Comparison of ENCODE assay signal across 8 cellular contexts in genomic region chr14:75175677-75176141, GRCh38. TPM values are rescaled to one million over a fixed set of nuclear protein-coding genes. Genes with fewer than 3 reads are reported as not detected.
DNase-seq lines count a peak whose midpoint lies in the region; ATAC-seq and TF ChIP-seq lines count a peak whose summit lies in the region.

No MANE protein-coding gene starts in this region.

- no peaks in the 10 kb centered on the region for H3K27me3 ChIP-seq in heart right ventricle
- H3K27me3 ChIP-seq in MG63, result no peaks in the 10 kb centered on the region
- H3K27me3 ChIP-seq in ectodermal cell (ENCODE audit: control insufficient read depth, insufficient read depth, low read length, poor library complexity, severe bottlenecking), result peaks cover 17% of the 10 kb centered on the region
- no peaks in the 10 kb centered on the region for H3K27me3 ChIP-seq in osteoblast (ENCODE audit: insufficient read depth, low read length)

- WGBS in heart right ventricle, 2 donors, result 9% methylated on average over 10 of the region's 10 CpGs
- 1 to 12% methylated on average over 9 to 10 of the region's 10 CpGs for WGBS in ectodermal cell, 2 experiments

- peaks cover 0 to 6% (median 0%) of the 10 kb centered on the region in 9 donors for H3K36me3 ChIP-seq in heart right ventricle
- H3K36me3 ChIP-seq in MG63, result peaks cover 3% of the 10 kb centered on the region
- no peaks in the 10 kb centered on the region for H3K36me3 ChIP-seq in ectodermal cell (ENCODE audit: control insufficient read depth, insufficient read depth, low read length)
- no peaks in the 10 kb centered on the region for H3K36me3 ChIP-seq in osteoblast (ENCODE audit: insufficient read depth, low read length)

- DNase-seq in heart right ventricle (no peak), cardiac septum (ENCODE audit: low spot score) (no peak), MG63 (no peak), osteoblast (ENCODE audit: insufficient read length, low spot score, missing footprints) (no peak), epidermal melanocyte (ENCODE audit: insufficient read length, low spot score) (no peak), AG08396 (ENCODE audit: low spot score) (no peak), NCI-H146 treated with DMSO at 0.1 percent for 48 hours (lab: John Stamatoyannopoulos, UW; ENCODE audit: unreplicated experiment) (no peak)

- TF ChIP-seq CTCF in heart right ventricle (IDR thresholded peaks at IDR 0.05), result no peak
- no peak for TF ChIP-seq CTCF in osteoblast (IDR thresholded peaks at IDR 0.05; ENCODE audit: extremely low read depth, low read depth, low read length)

- no peak for ATAC-seq in heart right ventricle

- H3K27ac ChIP-seq in heart right ventricle (peak overlapping the region; percentile 74 to 100 (median 94)), ectodermal cell (ENCODE audit: insufficient read depth, low read depth, low read length, poor library complexity, severe bottlenecking) (peak overlapping the region; percentile 86), osteoblast (ENCODE audit: low read depth, low read length) (peak overlapping the region; percentile 99)

- H3K9me3 ChIP-seq in heart right ventricle (no peaks in the 10 kb centered on the region), MG63 (no peaks in the 10 kb centered on the region), ectodermal cell (ENCODE audit: control insufficient read depth, low read length) (no peaks in the 10 kb centered on the region), osteoblast (ENCODE audit: low read depth, low read length) (no peaks in the 10 kb centered on the region)

- H3K4me1 ChIP-seq in heart right ventricle (peaks cover 7 to 49% (median 25%) of the 10 kb centered on the region in 9 donors), ectodermal cell (ENCODE audit: control insufficient read depth, insufficient read depth, low read length) (peaks cover 6% of the 10 kb centered on the region), osteoblast (ENCODE audit: insufficient read depth, low read length) (no peaks in the 10 kb centered on the region)

- peak overlapping the region; percentile 90 for H2AFZ ChIP-seq in osteoblast (ENCODE audit: low read length)

- intact Hi-C loops in heart right ventricle (cut with DNase I), result loop anchor here in 5 of 10 donors (1.0 to 5.0 kb wide), 9 partner anchors 27 to 119 kb away; partner anchors contain the start of genes FOS (in 3 of the 5) and NEK9 (in 1 of the 5)
- intact Hi-C loops in cardiac septum (cut with DNase I), result loop anchor here (2.0 to 5.0 kb wide), 3 partner anchors 48 to 119 kb away; partner anchors contain the start of gene NEK9

- peak overlapping the region; percentile 96 for H3K4me2 ChIP-seq in osteoblast (ENCODE audit: insufficient read depth, low read length)

- H4K20me1 ChIP-seq in osteoblast (ENCODE audit: insufficient read depth, low read length), result peaks cover 40% of the 10 kb centered on the region

- H3K79me2 ChIP-seq in osteoblast (ENCODE audit: insufficient read depth, low read length), result peaks cover 57% of the 10 kb centered on the region

- H3K4me3 ChIP-seq in heart right ventricle (peak overlapping the region; percentile 34 to 99 (median 82)), MG63 (peak overlapping the region; percentile 92), ectodermal cell (ENCODE audit: insufficient read depth, low read depth, low read length) (peak overlapping the region; percentile 90), osteoblast (ENCODE audit: insufficient read depth, low read length) (peak overlapping the region; percentile 94)

RNA-seq across cellular contexts. Expression of gene TMED10, which starts 0.7 kb away (rescaled TPM):
- total RNA-seq in heart right ventricle, result 100 to 1,000 TPM; 219 to 366 (median 294) TPM
- polyA plus RNA-seq in heart right ventricle, result 100 to 1,000 TPM in 1 of 2 donors, 10 to 100 TPM in 1; 29.1 to 196 TPM
- 283 TPM for total RNA-seq in cardiac septum
- 125 and 134 TPM in 2 replicates for total RNA-seq in MG63 (2014; rRNA removed; shearing (Covaris generic); ENCODE audit: low replicate concordance)
- polyA plus RNA-seq in ectodermal cell (2013, experiment 1 of 4), result 153 TPM
- 148 TPM for polyA plus RNA-seq in ectodermal cell (2013, experiment 2 of 4)
- polyA plus RNA-seq in ectodermal cell (2013, experiment 3 of 4), result 89.7 TPM
- 125 TPM for polyA plus RNA-seq in ectodermal cell (2013, experiment 4 of 4)
- total RNA-seq in osteoblast, result 306 and 314 TPM in 2 replicates

RNA-seq across cellular contexts. Expression of gene NEK9, which starts 48.9 kb away (rescaled TPM):
- total RNA-seq in heart right ventricle (100 to 1,000 TPM in 9 of 10 donors, 10 to 100 TPM in 1; 97.8 to 138 (median 115) TPM), cardiac septum (115 TPM), osteoblast (42.7 and 44.5 TPM in 2 replicates)
- 10 to 100 TPM; 26.9 to 51.3 TPM for polyA plus RNA-seq in heart right ventricle
- 19.7 and 67.7 TPM in 2 replicates for total RNA-seq in MG63 (2014; rRNA removed; shearing (Covaris generic); ENCODE audit: low replicate concordance)
- polyA plus RNA-seq in ectodermal cell (2013, experiment 1 of 4), result 122 TPM
- polyA plus RNA-seq in ectodermal cell (2013, experiment 2 of 4), result 140 TPM
- 77.8 TPM for polyA plus RNA-seq in ectodermal cell (2013, experiment 3 of 4)
- 93.7 TPM for polyA plus RNA-seq in ectodermal cell (2013, experiment 4 of 4)
